16 cellular contexts compared by ENCODE assay signal in genomic region chr18:39523281-39523680, GRCh38.
DNase-seq lines count a peak whose midpoint lies in the region; ATAC-seq, FAIRE-seq and TF ChIP-seq lines count a peak whose summit lies in the region.
"Had no signal": no experiment of that assay in that cellular context is flagged by ENCODE, and none has a peak within 500 bp of the region (broad histone marks: within the 10 kb centered on the region; RNA-seq: fewer than 3 reads in every experiment).

No MANE protein-coding gene starts in this region.

- no peak for FAIRE-seq in HepG2 (lab: Jason Lieb, UNC)
- FAIRE-seq: kidney had no signal

- no peak for TF ChIP-seq POLR2A in HepG2 (IDR thresholded peaks at IDR 0.05; ENCODE audit: insufficient read depth in 1 of 2, low read depth in 2 of 2, low read length in 2 of 2)

- DNase-seq in AG10803 (ENCODE audit: low read depth) (peak; percentile 9), HuH-7.5 (ENCODE audit: low spot score) (peak; percentile 0), cardiac fibroblast (ENCODE audit: low read depth in 2 of 2) (peak; percentile 15 to 56), HepG2 (ENCODE audit: low spot score) (peak; percentile 66), pons (ENCODE audit: low spot score) (no peak), NCI-H1105 treated with DMSO at 0.1 percent for 48 hours (lab: John Stamatoyannopoulos, UW) (no peak)
- DNase-seq: activated CD4-positive, alpha-beta T cell treated with anti-CD3 and anti-CD28 coated beads for 4 hours; activated T-cell treated with anti-CD3 and anti-CD28 coated beads, Interleukin-2, amount 50 U/mL, for 72 hours; AML-193; DND-41; kidney; NCI-H1694 treated with DMSO at 0.1 percent for 48 hours had no signal

- H3K9me3 ChIP-seq in HepG2 (ENCODE audit: low read length) = no peaks in the 10 kb centered on the region

- TF ChIP-seq EP300 in HepG2 (IDR thresholded peaks at IDR 0.05; ENCODE audit: low read depth in 2 of 2, low read length in 2 of 2) = peak in 1 of 2 experiments; percentile 53; a peak in 2 of 4 replicates
- no peak for TF ChIP-seq EP300 in HepG2 (CRISPR knock-in tag; IDR thresholded peaks at IDR 0.05; ENCODE audit: borderline replicate concordance)

- POLR2A ChIA-PET in HepG2 (lab: Yijun Ruan, JAX) = no interaction called here

- H3K4me3 ChIP-seq in AG10803 (ENCODE audit: low read length) (no peak overlapping the region), cardiac fibroblast (replicated peaks in 1 of 2; ENCODE audit: low read depth in 2 of 2, low read length in 2 of 2) (no peak overlapping the region), HepG2 (replicated peaks in 1 of 3; ENCODE audit: insufficient read depth in 1 of 3, low read depth in 2 of 3, low read length in 3 of 3) (no peak overlapping the region)
- H3K4me3 ChIP-seq: smooth muscle cell had no signal

- H3K4me2 ChIP-seq in HepG2 (ENCODE audit: low read depth, low read length) = no peak overlapping the region
- H3K4me2 ChIP-seq: smooth muscle cell had no signal

- in situ Hi-C loops in HepG2 (cut with HindIII; ENCODE audit: extremely low pct_ligation_motif_present, low pct_unique_long_range_greater_than_20kb) = no loop called here

- H4K20me1 ChIP-seq in HepG2 (ENCODE audit: insufficient read depth, low read length) = no peaks in the 10 kb centered on the region

- no TSS peak for BruUV-seq in HepG2 (replicated peaks; lab: Mats Ljungman, UMichigan)

- H3K9ac ChIP-seq in HepG2 (ENCODE audit: insufficient read depth, low read depth, low read length) = no peak overlapping the region

- TF ChIP-seq RAD21 in HepG2 (CRISPR knock-in tag; IDR thresholded peaks at IDR 0.05) = no peak

- ATAC-seq in HepG2 = peak; percentile 93
- no peak for ATAC-seq in HG03460 (IDR thresholded peaks at IDR 0.05; ENCODE audit: unreplicated experiment)
- ATAC-seq in GM18907 (IDR thresholded peaks at IDR 0.05; ENCODE audit: unreplicated experiment) = no peak
- ATAC-seq: activated T-cell treated with anti-CD3 and anti-CD28 coated beads, Interleukin-2, amount 50 U/mL, for 72 hours; natural killer cell treated with Interleukin-12 subunit alpha and Interleukin-12 subunit beta and Interleukin-15 and Interleukin-18, amount 100 ng/mL, for 72 hours had no signal

- H3K27me3 ChIP-seq in HepG2 (ENCODE audit: control insufficient read depth in 1 of 2, insufficient read depth in 2 of 2, low read length in 2 of 2) = no peaks in the 10 kb centered on the region

- intact Hi-C loops in HepG2 (cut with micrococcal nuclease; ENCODE audit: unreplicated experiment) = no loop called here

- CTCF ChIA-PET in HepG2 (lab: Yijun Ruan, JAX; ENCODE audit: low intra/inter-chr PET ratio, low total read pairs) = no interaction called here

- H3K27ac ChIP-seq in HepG2 (ENCODE audit: extremely low read length, insufficient read depth, low read length) = no peak overlapping the region

- H3K36me3 ChIP-seq in HepG2 (replicated peaks in 1 of 2; ENCODE audit: control insufficient read depth in 1 of 2, insufficient read depth in 2 of 2, low read length in 2 of 2) = no peaks in the 10 kb centered on the region

- no peaks in the 10 kb centered on the region for H3K79me2 ChIP-seq in HepG2 (ENCODE audit: insufficient read depth, low read length)

- TF ChIP-seq CTCF in AG10803 (conservative IDR thresholded peaks at IDR 0.05; ENCODE audit: low read length) (no peak), cardiac fibroblast (IDR thresholded peaks at IDR 0.05; ENCODE audit: low read depth, low read length) (no peak), HepG2 (CRISPR knock-in tag; IDR thresholded peaks at IDR 0.05) (no peak)

- H2AFZ ChIP-seq in HepG2 (ENCODE audit: low read length) = no peak overlapping the region

- peaks cover 28% of the 10 kb centered on the region for H3K4me1 ChIP-seq in HepG2 (ENCODE audit: insufficient read depth, low read length)

- 74% methylated on average over 1 of the region's 1 CpG for WGBS in HepG2 (ENCODE audit: low lambda C conversion rate)

TF ChIP-seq in HepG2, 621 proteins besides CTCF, POLR2A, EP300 and RAD21 (continues in another document):
- TF ChIP-seq TFE3 (CRISPR knock-in tag; IDR thresholded peaks at IDR 0.05) = no peak
- no peak for TF ChIP-seq EED (CRISPR knock-in tag; IDR thresholded peaks at IDR 0.05)
- peak; percentile 44 for TF ChIP-seq SAP130 (CRISPR knock-in tag; IDR thresholded peaks at IDR 0.05; ENCODE audit: low read depth)
- peak; percentile 96 for TF ChIP-seq FOSL2 (CRISPR knock-in tag; IDR thresholded peaks at IDR 0.05)
- TF ChIP-seq FOXP1 (IDR thresholded peaks at IDR 0.05) = no peak
- peak; percentile 51 for TF ChIP-seq FOXP1 (CRISPR knock-in tag; IDR thresholded peaks at IDR 0.05)
- TF ChIP-seq LRRFIP1 (CRISPR knock-in tag; conservative IDR thresholded peaks at IDR 0.05) = no peak
- TF ChIP-seq NFKBIZ (CRISPR knock-in tag; IDR thresholded peaks at IDR 0.05) = no peak
- peak; percentile 45; the same call in 1 of the 2 replicates for TF ChIP-seq RXRB (CRISPR knock-in tag; IDR thresholded peaks at IDR 0.05; ENCODE audit: borderline replicate concordance)
- no peak for TF ChIP-seq ZFP82 (CRISPR knock-in tag; IDR thresholded peaks at IDR 0.05; ENCODE audit: borderline replicate concordance)
- no peak for TF ChIP-seq XRCC5 (optimal IDR thresholded peaks at IDR 0.05; ENCODE audit: low read length)
- TF ChIP-seq SOX5 (CRISPR knock-in tag; IDR thresholded peaks at IDR 0.05; ENCODE audit: borderline replicate concordance) = 0 out of 2 replicates have a peak, but pooled peaks have one; percentile 29
- peak; percentile 37; the same call in 1 of the 2 replicates for TF ChIP-seq FOXA3 (CRISPR knock-in tag; IDR thresholded peaks at IDR 0.05)
- TF ChIP-seq FOXK1 (CRISPR knock-in tag; IDR thresholded peaks at IDR 0.05; ENCODE audit: borderline replicate concordance, low read depth) = peak; percentile 19; the same call in 1 of the 2 replicates
- no peak for TF ChIP-seq PHF5A (CRISPR knock-in tag; IDR thresholded peaks at IDR 0.05; ENCODE audit: low read depth, unreplicated experiment)
- TF ChIP-seq GFI1 (CRISPR knock-in tag; IDR thresholded peaks at IDR 0.05; ENCODE audit: borderline replicate concordance) = 0 out of 2 replicates have a peak, but pooled peaks have one; percentile 24
- TF ChIP-seq JUN (CRISPR knock-in tag; IDR thresholded peaks at IDR 0.05) = peak; percentile 42; the same call in 1 of the 2 replicates
- TF ChIP-seq POGZ (CRISPR knock-in tag; IDR thresholded peaks at IDR 0.05) = 0 out of 2 replicates have a peak, but pooled peaks have one; percentile 25
- TF ChIP-seq TEAD3 (CRISPR knock-in tag; optimal IDR thresholded peaks at IDR 0.05; ENCODE audit: borderline replicate concordance) = peak; percentile 60
- no peak for TF ChIP-seq ZNF446 (CRISPR knock-in tag; IDR thresholded peaks at IDR 0.05)

Comparison
In these comparisons a context has a peak if more than half of its experiments do, and no peak if none do; other contexts are left out.
1. DNase-seq: peak in AG10803 (single experiment), HuH-7.5 (single experiment), cardiac fibroblast (2 of 2) and HepG2 (single experiment); none in pons (single experiment) and NCI-H1105 treated with DMSO at 0.1 percent for 48 hours (single experiment).